ENCODE assay signal across 15 cellular contexts in genomic region chr18:66124394-66124793, GRCh38.
DNase-seq lines count a peak whose midpoint lies in the region; ATAC-seq, FAIRE-seq and TF ChIP-seq lines count a peak whose summit lies in the region.
"Had no signal": no experiment of that assay in that cellular context is flagged by ENCODE, and none has a peak within 500 bp of the region (broad histone marks: within the 10 kb centered on the region; RNA-seq: fewer than 3 reads in every experiment).

No MANE protein-coding gene starts in this region.

- H3K4me3 ChIP-seq in A673 (ENCODE audit: low read depth, low read length, poor library complexity, severe bottlenecking): no peak overlapping the region
- no peak overlapping the region for H3K4me3 ChIP-seq in bronchial epithelial cell (ENCODE audit: low read depth, low read length)
- H3K4me3 ChIP-seq: lower lobe of right lung, sigmoid colon, tibial artery had no signal

- H3K27me3 ChIP-seq in A673 (replicated peaks; ENCODE audit: insufficient read depth, low read depth, low read length, poor library complexity): no peaks in the 10 kb centered on the region
- no peaks in the 10 kb centered on the region for H3K27me3 ChIP-seq in bronchial epithelial cell (ENCODE audit: control insufficient read depth, insufficient read depth, low read length)
- H3K27me3 ChIP-seq: sigmoid colon, tibial artery had no signal

- CTCF ChIA-PET in A673 (lab: Charles Lee): no interaction called here

- POLR2A ChIA-PET in A673 (lab: Charles Lee; ENCODE audit: low non-redundant PET): no interaction called here

- DNase-seq in A673 (ENCODE audit: low spot score): peak; percentile 54
- DNase-seq in DMS114 treated with DMSO at 0.1 percent for 48 hours (lab: John Stamatoyannopoulos, UW; ENCODE audit: unreplicated experiment): peak; percentile 3
- peak; percentile 3 for DNase-seq in LHCN-M2 (ENCODE audit: low read depth)
- DNase-seq in bronchial epithelial cell (ENCODE audit: low read depth): peak; percentile 28
- DNase-seq in activated CD4-positive, alpha-beta T cell treated with anti-CD3 and anti-CD28 coated beads, Interleukin-2, amount 50 U/mL, for 1 hour: no peak
- no peak for DNase-seq in DMS153 (lab: John Stamatoyannopoulos, UW)
- no peak for DNase-seq in stimulated activated CD8-positive, alpha-beta memory T cell treated with anti-CD3 and anti-CD28 coated beads, Interleukin-4, amount 100 ng/mL, for 48 hours
- DNase-seq: H7; lower lobe of right lung; NCI-H2081; sigmoid colon; stimulated activated CD4-positive, alpha-beta T cell treated with anti-CD3 and anti-CD28 coated beads, Interleukin-4, amount 100 ng/mL, for 24 hours; tibial artery had no signal

- no peak for FAIRE-seq in bronchial epithelial cell (lab: Jason Lieb, UNC)

- H3K36me3 ChIP-seq in A673 (ENCODE audit: insufficient read depth, low read length, poor library complexity, severe bottlenecking) (no peaks in the 10 kb centered on the region), bronchial epithelial cell (ENCODE audit: control insufficient read depth, insufficient read depth, low read length) (no peaks in the 10 kb centered on the region)
- H3K36me3 ChIP-seq: lower lobe of right lung, sigmoid colon, tibial artery had no signal

- no TSS peak for BruUV-seq in A673 (replicated peaks; lab: Mats Ljungman, UMichigan)

- H3K27ac ChIP-seq in A673 (ENCODE audit: low read depth, low read length, poor library complexity, severe bottlenecking): no peak overlapping the region
- H3K27ac ChIP-seq: KMS-11, lower lobe of right lung, sigmoid colon, tibial artery had no signal

- TF ChIP-seq CTCF in A673 (conservative IDR thresholded peaks at IDR 0.05; ENCODE audit: low read depth, low read length) (peak; percentile 52; the same call in 1 of the 2 replicates), bronchial epithelial cell (IDR thresholded peaks at IDR 0.05; ENCODE audit: insufficient read depth, low read length, severe bottlenecking) (peak; percentile 21)

- intact Hi-C loops in A673 (cut with micrococcal nuclease; ENCODE audit: unreplicated experiment): loop anchor here (5.0 to 10.0 kb wide), 2 partner anchors 137 to 370 kb away; no protein-coding TSS in a partner anchor

- no peaks in the 10 kb centered on the region for H3K4me1 ChIP-seq in A673 (ENCODE audit: insufficient read depth, low read length, poor library complexity, severe bottlenecking)
- H3K4me1 ChIP-seq: lower lobe of right lung, sigmoid colon, tibial artery had no signal

- no peak for ATAC-seq in GM18511 (IDR thresholded peaks at IDR 0.05; ENCODE audit: unreplicated experiment)
- ATAC-seq: lower lobe of right lung had no signal

- H3K9me3 ChIP-seq in A673 (ENCODE audit: low read depth, low read length, poor library complexity, severe bottlenecking): no peaks in the 10 kb centered on the region
- H3K9me3 ChIP-seq: lower lobe of right lung, sigmoid colon, tibial artery had no signal

Comparison
In these comparisons a context has a peak if more than half of its experiments do, and no peak if none do; other contexts are left out.
1. DNase-seq: peak in A673 (single experiment), DMS114 treated with DMSO at 0.1 percent for 48 hours (single experiment), LHCN-M2 (single experiment) and bronchial epithelial cell (single experiment); none in activated CD4-positive, alpha-beta T cell treated with anti-CD3 and anti-CD28 coated beads, Interleukin-2, amount 50 U/mL, for 1 hour (single experiment), DMS153 (single experiment) and stimulated activated CD8-positive, alpha-beta memory T cell treated with anti-CD3 and anti-CD28 coated beads, Interleukin-4, amount 100 ng/mL, for 48 hours (single experiment).